Comparison of ENCODE assay signal across 14 cellular contexts in the genomic region with DNA sequence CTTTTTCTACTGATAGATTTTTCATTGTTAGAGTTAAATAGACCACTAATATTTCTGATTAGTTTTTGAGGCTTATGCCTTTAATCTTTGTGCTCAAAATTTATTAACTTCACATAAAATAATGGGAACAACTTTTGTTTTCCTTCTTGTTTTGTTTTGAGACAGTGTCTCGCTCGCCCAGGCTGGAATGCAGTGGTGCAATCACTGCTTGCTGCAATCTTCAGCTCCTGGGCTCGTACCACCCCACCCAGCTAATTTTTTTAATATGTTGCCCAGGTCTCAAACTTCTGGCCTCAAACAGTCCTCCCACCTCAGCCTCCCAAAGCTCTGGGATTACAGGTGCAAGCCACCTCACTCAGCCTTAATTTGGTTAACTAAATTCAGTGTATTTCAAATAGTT.
"Had no signal": no experiment of that assay in that cellular context is flagged by ENCODE, and none has a peak within 500 bp of the region (broad histone marks: within the 10 kb centered on the region; RNA-seq: fewer than 3 reads in every experiment).

No MANE protein-coding gene starts in this region.

- FAIRE-seq: astrocyte had no signal

- H3K4me1 ChIP-seq: parathyroid adenoma had no signal

- H3K27me3 Mint-ChIP-seq: activated CD8-positive, alpha-beta T cell treated with anti-CD3 and anti-CD28 coated beads for 36 hours; stimulated activated naive B cell treated with anti-CD40 and anti-IgM and Interleukin-4, amounts not matched to agents 10 μg/mL and 1 μg/mL and 100 μg/mL, for 72 hours had no signal

- ATAC-seq: activated CD8-positive, alpha-beta T cell treated with anti-CD3 and anti-CD28 coated beads for 36 hours; natural killer cell; sciatic nerve; stimulated activated naive B cell treated with anti-CD40 and anti-IgM and Interleukin-4, amounts not matched to agents 10 μg/mL and 1 μg/mL and 100 μg/mL, for 72 hours; WTC11 had no signal

- H3K9ac ChIP-seq: parathyroid adenoma had no signal

- H3K27ac Mint-ChIP-seq: activated CD8-positive, alpha-beta T cell treated with anti-CD3 and anti-CD28 coated beads for 36 hours; activated naive CD4-positive, alpha-beta T cell treated with anti-CD3 and anti-CD28 coated beads for 36 hours; endodermal cell; natural killer cell; stimulated activated naive B cell treated with anti-CD40 and anti-IgM and Interleukin-4, amounts not matched to agents 10 μg/mL and 1 μg/mL and 100 μg/mL, for 72 hours; WTC11 had no signal

- DNase-seq: activated CD4-positive, alpha-beta T cell treated with anti-CD3 and anti-CD28 coated beads for 4 hours; activated CD8-positive, alpha-beta T cell treated with anti-CD3 and anti-CD28 coated beads for 36 hours; activated naive CD4-positive, alpha-beta T cell treated with anti-CD3 and anti-CD28 coated beads for 36 hours; activated T-cell treated with anti-CD3 and anti-CD28 coated beads, Interleukin-2, amount 50 U/mL, for 1 hour; dorsolateral prefrontal cortex; endodermal cell; natural killer cell; stimulated activated CD4-positive, alpha-beta T cell treated with anti-CD3 and anti-CD28 coated beads, Interleukin-4, amount 100 ng/mL, for 24 hours; stimulated activated naive B cell treated with anti-CD40 and anti-IgM and Interleukin-4, amounts not matched to agents 10 μg/mL and 1 μg/mL and 100 μg/mL, for 72 hours had no signal

- H3K27me3 ChIP-seq: cardiac muscle cell, dorsolateral prefrontal cortex had no signal

- H3K9me3 Mint-ChIP-seq: activated naive CD4-positive, alpha-beta T cell treated with anti-CD3 and anti-CD28 coated beads for 36 hours; natural killer cell had no signal

- H3K27ac ChIP-seq: cardiac muscle cell, dorsolateral prefrontal cortex, parathyroid adenoma had no signal

- H2AFZ ChIP-seq: parathyroid adenoma had no signal

- H3K4me3 Mint-ChIP-seq: activated CD8-positive, alpha-beta T cell treated with anti-CD3 and anti-CD28 coated beads for 36 hours; activated naive CD4-positive, alpha-beta T cell treated with anti-CD3 and anti-CD28 coated beads for 36 hours; endodermal cell; natural killer cell; stimulated activated naive B cell treated with anti-CD40 and anti-IgM and Interleukin-4, amounts not matched to agents 10 μg/mL and 1 μg/mL and 100 μg/mL, for 72 hours; WTC11 had no signal

- H3K4me3 ChIP-seq: cardiac muscle cell, dorsolateral prefrontal cortex had no signal

- H3K4me1 Mint-ChIP-seq: endodermal cell; stimulated activated naive B cell treated with anti-CD40 and anti-IgM and Interleukin-4, amounts not matched to agents 10 μg/mL and 1 μg/mL and 100 μg/mL, for 72 hours; WTC11 had no signal
